In genomic region chr22:40651563-40652501, GRCh38 we compare ENCODE assay signal across 8 cellular contexts. TPM values are rescaled to one million over a fixed set of nuclear protein-coding genes. Genes with fewer than 3 reads are reported as not detected.
DNase-seq lines count a peak whose midpoint lies in the region; ATAC-seq and TF ChIP-seq lines count a peak whose summit lies in the region.

No MANE protein-coding gene starts in this region.

- peaks cover 34 to 42% (median 41%) of the 10 kb centered on the region in 4 donors for H3K4me1 ChIP-seq in esophagus muscularis mucosa

- peak; percentile 67 for TF ChIP-seq POLR2A in esophagus muscularis mucosa (IDR thresholded peaks at IDR 0.05; ENCODE audit: low read depth)

- TF ChIP-seq EP300 in esophagus muscularis mucosa (IDR thresholded peaks at IDR 0.05): no peak

- H3K27ac ChIP-seq in esophagus muscularis mucosa (replicated peaks in 1 of 4): peak overlapping the region; percentile 91 to 96 (median 93)

- no peaks in the 10 kb centered on the region for H3K36me3 ChIP-seq in esophagus muscularis mucosa

- intact Hi-C loops in esophagus muscularis mucosa (cut with DNase I): no loop called here

- DNase-seq in GM13977 (ENCODE audit: low spot score) (peak; percentile 62), LNCaP clone FGC (ENCODE audit: low read depth) (peak; percentile 80), RPMI7951 (ENCODE audit: low read depth) (peak; percentile 98), esophagus muscularis mucosa (ENCODE audit: extremely low spot score) (peak; percentile 99), myocyte (ENCODE audit: low read depth) (peak; percentile 99)
- peak; percentile 25 to 75 for DNase-seq in activated T-helper 1 cell treated with anti-CD3 and anti-CD28 coated beads, Interleukin-2, amount 50 U/mL, for 16 hours (ENCODE audit: low read depth in 1 of 2, low spot score in 1 of 2)
- peak; percentile 25 for DNase-seq in stimulated activated CD8-positive, alpha-beta memory T cell treated with anti-CD3 and anti-CD28 coated beads, Interleukin-7, amount 100 ng/mL, for 1 hour (ENCODE audit: low read depth in 2 of 2)

- 16% methylated on average over 9 of the region's 33 CpGs for WGBS in esophagus muscularis mucosa

- H3K4me3 ChIP-seq in LNCaP clone FGC (ENCODE audit: low read depth, low read length) (peak overlapping the region; percentile 70), esophagus muscularis mucosa (peak overlapping the region; percentile 53 to 75 (median 66))

- in situ Hi-C loops in GM13977 (cut with MboI; ENCODE audit: low pct_unique_long_range_greater_than_20kb, low sequenced_read_pairs, unreplicated experiment): no loop called here

- no peak for ATAC-seq in GM18502 (IDR thresholded peaks at IDR 0.05; ENCODE audit: poor library complexity, unreplicated experiment)

- TF ChIP-seq CTCF in GM13977 (IDR thresholded peaks at IDR 0.05; ENCODE audit: extremely low read depth, insufficient read depth, missing control alignments): no peak
- no peak for TF ChIP-seq CTCF in LNCaP clone FGC (IDR thresholded peaks at IDR 0.05; ENCODE audit: control insufficient read depth, extremely low read depth, insufficient read depth)
- peak in 1 of 3 experiments; percentile 24 for TF ChIP-seq CTCF in esophagus muscularis mucosa (IDR thresholded peaks at IDR 0.05)

- no peaks in the 10 kb centered on the region for H3K27me3 ChIP-seq in esophagus muscularis mucosa

- no peaks in the 10 kb centered on the region for H3K9me3 ChIP-seq in esophagus muscularis mucosa

RNA-seq across cellular contexts. Expression of gene MRTFA, which starts 15.3 kb away (rescaled TPM):
- total RNA-seq in RPMI7951 (2014; rRNA removed; shearing (Covaris generic)): 14.9 and 18.9 TPM in 2 replicates
- total RNA-seq in esophagus muscularis mucosa (10 to 100 TPM; 55.6 to 88.7 (median 73.6) TPM), myocyte (47.0 and 51.1 TPM in 2 replicates)
- 26.7 TPM for polyA plus RNA-seq in myocyte (2012)

RNA-seq across cellular contexts. Expression of gene MCHR1, which starts 27.5 kb away (rescaled TPM):
- not detected in 2 replicates for total RNA-seq in RPMI7951 (2014; rRNA removed; shearing (Covaris generic))
- total RNA-seq in esophagus muscularis mucosa (1 to 10 TPM in 1 of 4 donors, under 1 TPM in 1, not detected in 2; 0.33 to 2.1 TPM), myocyte (0.94 and 2.1 TPM in 2 replicates)
- polyA plus RNA-seq in myocyte (2012): 0.66 TPM

Comparison
In these comparisons a context has a peak if more than half of its experiments do, and no peak if none do; other contexts are left out.
1. DNase-seq: peak in every context shown above with its lines; median percentile 99 in esophagus muscularis mucosa; 99 in myocyte; 98 in RPMI7951; 80 in LNCaP clone FGC; 62 in GM13977; 50 in activated T-helper 1 cell treated with anti-CD3 and anti-CD28 coated beads, Interleukin-2, amount 50 U/mL, for 16 hours; 25 in stimulated activated CD8-positive, alpha-beta memory T cell treated with anti-CD3 and anti-CD28 coated beads, Interleukin-7, amount 100 ng/mL, for 1 hour.